Comparison of ENCODE assay signal across 23 cellular contexts in genomic region chr11:110034816-110035215, GRCh38.
"Had no signal": no experiment of that assay in that cellular context is flagged by ENCODE, and none has a peak within 500 bp of the region (broad histone marks: within the 10 kb centered on the region; RNA-seq: fewer than 3 reads in every experiment).

No MANE protein-coding gene starts in this region.

- H3K27me3 Mint-ChIP-seq: progenitor cell of endocrine pancreas had no signal

- H3K4me3 Mint-ChIP-seq: natural killer cell; nephron; neural progenitor cell; stimulated activated effector memory CD8-positive, alpha-beta T cell treated with anti-CD3 and anti-CD28 coated beads, Interleukin-12 subunit alpha, Interleukin-12 subunit beta, amount 100 ng/mL, for 72 hours; stimulated activated naive B cell treated with anti-CD40 and anti-IgM and Interleukin-4, amounts not matched to agents 10 μg/mL and 1 μg/mL and 100 μg/mL, for 72 hours; stimulated activated naive CD8-positive, alpha-beta T cell treated with anti-CD3 and anti-CD28 coated beads, Interleukin-15, Interleukin-2, amounts not matched to agents 100 ng/mL and 50 ng/mL, for 24 hours had no signal

- H3K36me3 Mint-ChIP-seq: natural killer cell; neural progenitor cell; stimulated activated effector memory CD8-positive, alpha-beta T cell treated with anti-CD3 and anti-CD28 coated beads, Interleukin-12 subunit alpha, Interleukin-12 subunit beta, amount 100 ng/mL, for 72 hours had no signal

- ATAC-seq: natural killer cell; psoas muscle; right cardiac atrium; right lobe of liver; stimulated activated effector memory CD8-positive, alpha-beta T cell treated with anti-CD3 and anti-CD28 coated beads, Interleukin-12 subunit alpha, Interleukin-12 subunit beta, amount 100 ng/mL, for 72 hours; stimulated activated naive B cell treated with anti-CD40 and anti-IgM and Interleukin-4, amounts not matched to agents 10 μg/mL and 1 μg/mL and 100 μg/mL, for 72 hours had no signal

- H3K9me3 Mint-ChIP-seq: nephron; neural progenitor cell; stimulated activated naive CD8-positive, alpha-beta T cell treated with anti-CD3 and anti-CD28 coated beads, Interleukin-15, Interleukin-2, amounts not matched to agents 100 ng/mL and 50 ng/mL, for 24 hours had no signal

- H3K4me1 Mint-ChIP-seq: natural killer cell; nephron; stimulated activated effector memory CD8-positive, alpha-beta T cell treated with anti-CD3 and anti-CD28 coated beads, Interleukin-12 subunit alpha, Interleukin-12 subunit beta, amount 100 ng/mL, for 72 hours had no signal

- DNase-seq: natural killer cell; occipital lobe; ovary; psoas muscle; right cardiac atrium; right lobe of liver; sigmoid colon; small intestine; stimulated activated CD4-positive, alpha-beta T cell treated with anti-CD3 and anti-CD28 coated beads, Interleukin-15, amount 100 ng/mL, for 24 hours; stimulated activated CD4-positive, alpha-beta T cell treated with anti-CD3 and anti-CD28 coated beads, Interleukin-2, amount 100 ng/mL, for 24 hours; stimulated activated CD4-positive, alpha-beta T cell treated with anti-CD3 and anti-CD28 coated beads, Interleukin-2, amount 100 ng/mL, for 48 hours; stimulated activated CD4-positive, alpha-beta T cell treated with anti-CD3 and anti-CD28 coated beads, Interleukin-4, amount 100 ng/mL, for 24 hours; stimulated activated naive B cell treated with anti-CD40 and anti-IgM and Interleukin-4, amounts not matched to agents 10 μg/mL and 1 μg/mL and 100 μg/mL, for 72 hours; stimulated activated naive CD4-positive, alpha-beta T cell treated with Interleukin-2 at 50 U/mL for 16 hours; stomach; thyroid gland; trophoblast cell; upper lobe of left lung had no signal

- H3K27ac Mint-ChIP-seq: natural killer cell; nephron; neural progenitor cell; progenitor cell of endocrine pancreas; stimulated activated effector memory CD8-positive, alpha-beta T cell treated with anti-CD3 and anti-CD28 coated beads, Interleukin-12 subunit alpha, Interleukin-12 subunit beta, amount 100 ng/mL, for 72 hours; stimulated activated naive B cell treated with anti-CD40 and anti-IgM and Interleukin-4, amounts not matched to agents 10 μg/mL and 1 μg/mL and 100 μg/mL, for 72 hours; stimulated activated naive CD8-positive, alpha-beta T cell treated with anti-CD3 and anti-CD28 coated beads, Interleukin-15, Interleukin-2, amounts not matched to agents 100 ng/mL and 50 ng/mL, for 24 hours had no signal
